21 cellular contexts compared by ENCODE assay signal in the genomic region with DNA sequence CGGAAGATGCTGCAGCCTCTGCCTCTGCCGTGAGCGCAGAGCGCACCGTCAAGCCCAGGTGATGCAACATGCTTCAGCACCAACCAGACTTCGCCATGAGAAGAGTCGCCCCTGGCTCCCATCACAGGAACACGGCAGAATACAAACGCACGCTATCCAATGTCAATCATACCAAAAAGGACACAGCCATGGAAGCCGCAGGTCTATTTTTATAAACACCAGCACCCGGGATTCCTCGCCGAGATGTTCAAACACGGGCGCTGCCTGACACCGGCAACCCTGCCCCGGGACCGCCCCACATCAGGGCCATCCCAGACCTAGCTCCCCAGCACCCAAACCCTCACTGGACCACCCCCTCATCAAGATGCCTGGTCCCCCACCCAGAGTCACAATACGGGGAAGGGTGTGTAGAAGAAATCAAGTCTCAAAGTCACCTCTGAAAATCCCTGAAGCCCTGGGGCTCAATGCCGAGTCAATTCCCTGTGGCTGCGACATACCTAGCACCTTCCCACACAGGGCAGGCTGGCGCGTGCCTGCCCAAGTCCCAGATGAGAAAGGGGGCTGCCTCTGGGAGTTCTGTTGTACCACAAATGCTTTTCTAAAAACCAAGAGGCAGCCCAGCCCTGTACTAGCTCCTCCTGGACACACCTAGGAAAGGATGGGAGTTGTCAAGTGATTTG.
"Had no signal": no experiment of that assay in that cellular context is flagged by ENCODE, and none has a peak within 500 bp of the region (broad histone marks: within the 10 kb centered on the region; RNA-seq: fewer than 3 reads in every experiment).

No MANE protein-coding gene starts in this region.

- H3K9me3 ChIP-seq: left lung, pancreas, thyroid gland had no signal

- FAIRE-seq: colon, pancreas, urothelium cell line had no signal

- ATAC-seq: foreskin keratinocyte; left lung; naive thymus-derived CD8-positive, alpha-beta T cell; pancreas had no signal

- H3K4me3 ChIP-seq: left lung, pancreas, thyroid gland had no signal

- H3K36me3 ChIP-seq: left lung, pancreas, thyroid gland had no signal

- H3K27ac ChIP-seq: foreskin keratinocyte, left lung, pancreas, thyroid gland, VCaP had no signal

- H3K27me3 ChIP-seq: foreskin keratinocyte, left lung, pancreas, thyroid gland had no signal

- DNase-seq: activated CD4-positive, alpha-beta T cell treated with anti-CD3 and anti-CD28 coated beads for 1 hour; activated CD4-positive, alpha-beta T cell treated with anti-CD3 and anti-CD28 coated beads, Interleukin-2, amount 50 U/mL, for 4 hours; activated naive CD4-positive, alpha-beta T cell treated with Interleukin-2 at 50 U/mL for 16 hours; activated naive CD8-positive, alpha-beta T cell treated with anti-CD3 and anti-CD28 coated beads, Interleukin-2, amount 10 ng/mL, durations not matched to agents 7 days and 5 days; activated T-cell treated with anti-CD3 and anti-CD28 coated beads for 4 hours; amygdala; caudate nucleus; mesendoderm; stimulated activated CD4-positive, alpha-beta T cell treated with anti-CD3 and anti-CD28 coated beads, Interleukin-12 subunit alpha, Interleukin-12 subunit beta, amount 100 ng/mL, for 4 hours; stimulated activated CD4-positive, alpha-beta T cell treated with anti-CD3 and anti-CD28 coated beads, Interleukin-1b, Interleukin-23, amount 100 ng/mL, for 48 hours; stimulated activated naive CD4-positive, alpha-beta T cell treated with Interleukin-2 at 50 U/mL for 16 hours; SW 1271; T-helper 2 cell; thyroid gland had no signal

- H3K4me1 ChIP-seq: foreskin keratinocyte, thyroid gland had no signal
